Comparison of ENCODE assay signal across 20 cellular contexts in the genomic region with DNA sequence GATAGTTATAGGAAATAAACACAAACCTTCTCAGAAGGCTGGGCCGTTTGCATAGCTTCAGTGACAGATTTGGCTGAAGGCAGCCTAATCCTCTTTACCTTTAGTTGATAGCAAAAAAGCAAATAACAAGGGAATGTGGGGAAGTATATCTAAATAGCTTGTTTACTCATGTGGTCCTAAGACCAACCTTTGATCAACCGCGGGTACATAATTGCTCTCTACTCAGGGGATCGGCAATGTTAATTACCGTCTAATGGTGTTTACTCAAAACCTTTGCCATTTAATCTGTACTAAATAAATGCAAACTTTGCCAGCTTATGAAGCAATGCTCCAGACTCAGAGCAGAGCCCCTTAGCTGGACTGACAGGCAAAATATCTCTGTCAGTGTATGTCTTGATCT.
"Had no signal": no experiment of that assay in that cellular context is flagged by ENCODE, and none has a peak within 500 bp of the region (broad histone marks: within the 10 kb centered on the region; RNA-seq: fewer than 3 reads in every experiment).

No MANE protein-coding gene starts in this region.

- H3K27ac Mint-ChIP-seq: type B pancreatic cell had no signal

- H3K9me3 Mint-ChIP-seq: type B pancreatic cell had no signal

- H3K4me3 Mint-ChIP-seq: type B pancreatic cell had no signal

- H3K4me3 ChIP-seq: dorsolateral prefrontal cortex, heart left ventricle, lung, psoas muscle, right lobe of liver, suprapubic skin, thyroid gland had no signal

- H3K27me3 Mint-ChIP-seq: type B pancreatic cell had no signal

- H3K27ac ChIP-seq: heart left ventricle, neutrophil, psoas muscle, right lobe of liver, suprapubic skin had no signal

- H3K9me3 ChIP-seq: heart left ventricle, neutrophil, psoas muscle, right lobe of liver, suprapubic skin, thyroid gland had no signal

- DNase-seq: cortex of kidney; dorsolateral prefrontal cortex; effector CD8-positive, alpha-beta T cell; heart left ventricle; hippocampal formation; left colon; left ventricle myocardium superior; mesenchymal stem cell; midbrain; psoas muscle; retina; right lobe of liver; stimulated activated CD4-positive, alpha-beta T cell treated with anti-CD3 and anti-CD28 coated beads, Interleukin-12 subunit alpha, Interleukin-12 subunit beta, amount 100 ng/mL, for 4 hours; stimulated activated naive CD8-positive, alpha-beta T cell treated with anti-CD3 and anti-CD28 coated beads, Interleukin-15, Interleukin-2, amounts not matched to agents 100 U/mL and 50 U/mL, for 24 hours; thyroid gland had no signal

- H3K4me1 ChIP-seq: heart left ventricle, psoas muscle had no signal

- H3K27me3 ChIP-seq: dorsolateral prefrontal cortex, heart left ventricle, neutrophil, right lobe of liver, suprapubic skin, thyroid gland had no signal

- ATAC-seq: esophagus mucosa; heart left ventricle; left colon; left ventricle myocardium superior; psoas muscle; stimulated activated naive CD8-positive, alpha-beta T cell treated with anti-CD3 and anti-CD28 coated beads, Interleukin-15, Interleukin-2, amounts not matched to agents 100 U/mL and 50 U/mL, for 24 hours had no signal
